Comparison of ENCODE assay signal across 8 cellular contexts in genomic region chr2:172931256-172931894, GRCh38.
A peak's percentile ranks its signal among the peaks of the same experiment; 100 is the strongest.
DNase-seq lines count a peak whose midpoint lies in the region; ATAC-seq, FAIRE-seq and TF ChIP-seq lines count a peak whose summit lies in the region.

No MANE protein-coding gene starts in this region.

- H3K36me3 Mint-ChIP-seq in Calu3 (ENCODE audit: insufficient read depth, unreplicated experiment) = no peaks in the 10 kb centered on the region

- no peaks in the 10 kb centered on the region for H3K36me3 ChIP-seq in muscle layer of duodenum (ENCODE audit: control insufficient read depth in 1 of 2, insufficient read depth in 2 of 2, low read length in 2 of 2)

- no TSS peak for BruUV-seq in Calu3 (replicated peaks; lab: Mats Ljungman, UMichigan)

- H3K4me1 ChIP-seq in muscle layer of duodenum (ENCODE audit: control insufficient read depth in 1 of 2, insufficient read depth in 2 of 2, low read length in 2 of 2) = no peaks in the 10 kb centered on the region

- no peaks in the 10 kb centered on the region for H3K27me3 ChIP-seq in muscle layer of duodenum (ENCODE audit: low read depth, low read length)

- CTCF ChIA-PET in Calu3 (lab: Charles Lee) = interaction anchor here (0.6 to 3.3 kb wide), 6 partner anchors 18 to 124 kb away, joined by 3 to 41 read pairs (median 4); no protein-coding TSS in a partner anchor

- no peaks in the 10 kb centered on the region for H3K9me3 Mint-ChIP-seq in Calu3 (ENCODE audit: low read depth, unreplicated experiment)

- FAIRE-seq in frontal cortex (lab: Jason Lieb, UNC) = no peak

- no peak overlapping the region for H3K4me3 Mint-ChIP-seq in Calu3 (ENCODE audit: low read depth, unreplicated experiment)

- H3K4me1 Mint-ChIP-seq in Calu3 (ENCODE audit: low read depth, unreplicated experiment) = peaks cover 14% of the 10 kb centered on the region

- no peak for ATAC-seq in GM21367 (IDR thresholded peaks at IDR 0.05; ENCODE audit: unreplicated experiment)

- peaks cover 14% of the 10 kb centered on the region for H3K27me3 Mint-ChIP-seq in Calu3 (ENCODE audit: unreplicated experiment)

- peak overlapping the region; percentile 19 for H3K27ac Mint-ChIP-seq in Calu3 (ENCODE audit: unreplicated experiment)

- no peaks in the 10 kb centered on the region for H3K9me3 ChIP-seq in muscle layer of duodenum (ENCODE audit: control insufficient read depth in 1 of 2, low read length in 2 of 2)

- H3K27ac ChIP-seq in muscle layer of duodenum (ENCODE audit: low read length) = peak overlapping the region; percentile 24

- intact Hi-C loops in Calu3 (cut with micrococcal nuclease; ENCODE audit: unreplicated experiment) = no loop called here

- DNase-seq in Calu3 (no peak), NCI-H2171 treated with DMSO at 0.1 percent for 48 hours (lab: John Stamatoyannopoulos, UW) (peak; percentile 64), choroid plexus epithelial cell (ENCODE audit: low read depth) (peak; percentile 68), Ammon's horn (ENCODE audit: low spot score) (no peak), frontal cortex (ENCODE audit: low spot score in 2 of 2) (no peak)
- DNase-seq in activated CD4-positive, alpha-beta T cell treated with anti-CD3 and anti-CD28 coated beads for 48 hours = no peak

- H3K4me3 ChIP-seq in choroid plexus epithelial cell (ENCODE audit: low read depth, low read length) (no peak overlapping the region), muscle layer of duodenum (ENCODE audit: low read depth in 1 of 2, low read length in 2 of 2) (no peak overlapping the region)

- TF ChIP-seq CTCF in Calu3 (IDR thresholded peaks at IDR 0.05; ENCODE audit: unreplicated experiment) (no peak), choroid plexus epithelial cell (conservative IDR thresholded peaks at IDR 0.05; ENCODE audit: low read depth, low read length) (no peak)

Comparison
In these comparisons a context has a peak if more than half of its experiments do, and no peak if none do; other contexts are left out.
1. DNase-seq: peak in NCI-H2171 treated with DMSO at 0.1 percent for 48 hours (single experiment) and choroid plexus epithelial cell (single experiment); none in Calu3 (single experiment), Ammon's horn (single experiment), activated CD4-positive, alpha-beta T cell treated with anti-CD3 and anti-CD28 coated beads for 48 hours (single experiment) and frontal cortex (0 of 2).